Comparison of ENCODE assay signal across 10 cellular contexts in the genomic region with DNA sequence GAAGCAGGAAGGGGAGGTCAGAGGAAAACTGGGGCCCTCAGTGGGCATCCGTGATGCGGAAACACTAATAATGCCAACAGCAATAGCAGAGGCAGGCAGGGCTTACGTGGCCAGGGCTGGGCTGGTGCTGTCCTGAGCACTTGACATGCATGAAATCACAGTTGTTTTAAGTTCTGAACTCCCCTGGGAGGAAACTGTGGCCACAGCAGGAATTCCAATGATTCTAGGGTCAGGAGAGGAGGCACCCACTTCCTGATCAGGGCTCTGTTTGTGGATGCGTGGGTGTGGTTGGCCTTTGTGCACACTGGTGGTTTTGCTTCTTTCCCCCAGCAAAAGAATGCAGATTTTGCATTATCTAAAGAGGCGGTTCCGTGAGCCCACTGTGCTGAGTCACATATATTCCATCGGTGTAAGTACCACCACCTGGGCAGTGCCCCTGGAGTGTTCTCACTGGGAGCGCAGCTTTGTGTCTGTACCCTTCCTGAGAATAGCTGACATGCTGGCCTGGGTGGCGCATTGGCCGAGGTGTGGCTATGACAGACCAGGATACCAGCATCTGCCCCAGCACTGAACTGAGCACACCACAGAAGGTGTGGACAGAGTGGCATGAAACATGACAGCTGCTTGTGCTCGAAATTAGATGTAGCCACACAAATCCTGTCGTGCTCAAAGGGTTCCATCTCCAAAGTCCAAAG.
DNase-seq lines count a peak whose midpoint lies in the region; ATAC-seq and TF ChIP-seq lines count a peak whose summit lies in the region.
"Had no signal": no experiment of that assay in that cellular context is flagged by ENCODE, and none has a peak within 500 bp of the region (broad histone marks: within the 10 kb centered on the region; RNA-seq: fewer than 3 reads in every experiment).

No MANE protein-coding gene starts in this region.

- no peak overlapping the region for H3K23ac ChIP-seq in H9 (ENCODE audit: insufficient read length, low read depth, low read length)

- peak overlapping the region in 2 of 3 experiments; percentile 48 to 71; a peak in 2 of 7 replicates for H3K27ac Mint-ChIP-seq in H9
- H3K27ac Mint-ChIP-seq in stimulated activated memory B cell treated with anti-CD40 and anti-IgM and Interleukin-4, amounts not matched to agents 10 μg/mL and 1 μg/mL and 100 μg/mL, for 72 hours: no peak overlapping the region

- H3K79me2 ChIP-seq in H9 (ENCODE audit: insufficient read depth, low read length) (no peaks in the 10 kb centered on the region), hepatocyte (no peaks in the 10 kb centered on the region)

- no peaks in the 10 kb centered on the region for H3K9me2 ChIP-seq in hepatocyte (replicated peaks; ENCODE audit: insufficient read depth)

- peak; percentile 69 for ATAC-seq in stimulated activated memory B cell treated with anti-CD40 and anti-IgM and Interleukin-4, amounts not matched to agents 10 μg/mL and 1 μg/mL and 100 μg/mL, for 72 hours
- ATAC-seq in HG02759 (IDR thresholded peaks at IDR 0.05; ENCODE audit: unreplicated experiment): no peak
- no peak for ATAC-seq in HG02884 (IDR thresholded peaks at IDR 0.05; ENCODE audit: unreplicated experiment)

- no peak overlapping the region for H2BK20ac ChIP-seq in H9 (ENCODE audit: low read depth, low read length, poor library complexity, severe bottlenecking)

- H3K4me1 Mint-ChIP-seq in H9: peaks cover 22 to 29% of the 10 kb centered on the region in 2 experiments
- H3K4me1 Mint-ChIP-seq in stimulated activated memory B cell treated with anti-CD40 and anti-IgM and Interleukin-4, amounts not matched to agents 10 μg/mL and 1 μg/mL and 100 μg/mL, for 72 hours: peaks cover 17% of the 10 kb centered on the region

- H3K56ac ChIP-seq in H9 (ENCODE audit: insufficient read length, low read depth, low read length): no peak overlapping the region

- no peak overlapping the region for H2BK120ac ChIP-seq in H9 (ENCODE audit: low read depth, low read length, poor library complexity, severe bottlenecking)

- no peak overlapping the region for H4K5ac ChIP-seq in H9 (ENCODE audit: insufficient read length, low read depth, low read length)

- DNase-seq in H9 (no peak), UCSD-AML1 (lab: John Stamatoyannopoulos, UW; ENCODE audit: unreplicated experiment) (peak; percentile 41), hepatocyte (ENCODE audit: low spot score) (peak; percentile 61), activated gamma-delta T cell treated with Interleukin-2 at 50 U/mL for 16 hours (no peak)
- DNase-seq in stimulated activated naive CD4-positive, alpha-beta T cell treated with Interleukin-2 at 50 U/mL for 16 hours (lab: John Stamatoyannopoulos, UW): no peak
- DNase-seq: anterior cingulate cortex, naive B cell had no signal

- H4K20me1 ChIP-seq in H9 (ENCODE audit: control insufficient read depth, insufficient read depth, insufficient read length) (no peaks in the 10 kb centered on the region), hepatocyte (ENCODE audit: insufficient read depth, poor library complexity, severe bottlenecking) (no peaks in the 10 kb centered on the region)

- H3K4me3 ChIP-seq in hepatocyte: no peak overlapping the region

- H3K4me1 ChIP-seq in H9 (ENCODE audit: insufficient read depth, low read length) (no peaks in the 10 kb centered on the region), hepatocyte (ENCODE audit: insufficient read depth) (peaks cover 36% of the 10 kb centered on the region)

- no peaks in the 10 kb centered on the region for H3K79me1 ChIP-seq in H9 (ENCODE audit: insufficient read depth, low read depth, low read length, poor library complexity, severe bottlenecking)

- no peak overlapping the region for H3K18ac ChIP-seq in H9 (ENCODE audit: insufficient read length, low read depth, low read length)

- no peaks in the 10 kb centered on the region for H3K23me2 ChIP-seq in H9 (ENCODE audit: insufficient read length, low read depth, low read length, poor library complexity, severe bottlenecking)

- H3K9ac ChIP-seq in H9 (ENCODE audit: extremely low read depth, insufficient read length, low read length): no peak overlapping the region

- no peak overlapping the region for H3K14ac ChIP-seq in H9 (ENCODE audit: insufficient read depth, low read length)

- no CpG with 5 or more reads among the region's 12 CpGs for WGBS in H9 (ENCODE audit: extremely low coverage, insufficient read length, low lambda C conversion rate)
- 74% methylated on average over 12 of the region's 12 CpGs for WGBS in hepatocyte (ENCODE audit: low lambda C conversion rate, missing lambda C conversion rate)

- H3K9me3 ChIP-seq in H9 (ENCODE audit: control insufficient read depth, low read depth, low read length) (no peaks in the 10 kb centered on the region), hepatocyte (ENCODE audit: low read depth) (no peaks in the 10 kb centered on the region)

- H3K27me3 ChIP-seq in H9 (ENCODE audit: insufficient read depth, low read length): no peaks in the 10 kb centered on the region
- no peaks in the 10 kb centered on the region for H3K27me3 ChIP-seq in hepatocyte

- H4K8ac ChIP-seq in H9 (replicated peaks; ENCODE audit: insufficient read length, low read depth, low read length): no peak overlapping the region

- no peaks in the 10 kb centered on the region; a peak in 1 of 5 replicates for H3K9me3 Mint-ChIP-seq in H9
- peaks cover 3% of the 10 kb centered on the region for H3K9me3 Mint-ChIP-seq in stimulated activated memory B cell treated with anti-CD40 and anti-IgM and Interleukin-4, amounts not matched to agents 10 μg/mL and 1 μg/mL and 100 μg/mL, for 72 hours

- H3K36me3 ChIP-seq in hepatocyte (replicated peaks; ENCODE audit: insufficient read depth, low read depth): no peaks in the 10 kb centered on the region

- peaks cover 4 to 8% (median 5%) of the 10 kb centered on the region in 3 experiments for H3K36me3 Mint-ChIP-seq in H9 (ENCODE audit: insufficient read depth in 1 of 3, low read depth in 3 of 3)
- peaks cover 4% of the 10 kb centered on the region for H3K36me3 Mint-ChIP-seq in stimulated activated memory B cell treated with anti-CD40 and anti-IgM and Interleukin-4, amounts not matched to agents 10 μg/mL and 1 μg/mL and 100 μg/mL, for 72 hours

- H2AFZ ChIP-seq in H9 (ENCODE audit: low read length) (no peak overlapping the region), hepatocyte (no peak overlapping the region)

- H3K4me2 ChIP-seq in H9 (ENCODE audit: insufficient read depth, insufficient read length, low read length) (no peak overlapping the region), hepatocyte (no peak overlapping the region)

- no peaks in the 10 kb centered on the region for H3K27me3 Mint-ChIP-seq in H9 (ENCODE audit: low read depth)
- peaks cover 69% of the 10 kb centered on the region for H3K27me3 Mint-ChIP-seq in stimulated activated memory B cell treated with anti-CD40 and anti-IgM and Interleukin-4, amounts not matched to agents 10 μg/mL and 1 μg/mL and 100 μg/mL, for 72 hours

- H3T11ph ChIP-seq in H9 (ENCODE audit: low read length): no peak overlapping the region

- TF ChIP-seq CTCF in H9 (conservative IDR thresholded peaks at IDR 0.05) (no peak), hepatocyte (IDR thresholded peaks at IDR 0.05; ENCODE audit: poor library complexity) (no peak)

- no peak overlapping the region for H2BK12ac ChIP-seq in H9 (ENCODE audit: insufficient read length, low read depth, low read length)

- no peak overlapping the region for H4K91ac ChIP-seq in H9 (ENCODE audit: insufficient read length, low read depth, low read length)

- H3K4ac ChIP-seq in H9 (ENCODE audit: low read depth, low read length): no peak overlapping the region

- H2BK15ac ChIP-seq in H9 (ENCODE audit: low read depth, low read length): no peak overlapping the region

- no peak overlapping the region for H2AK5ac ChIP-seq in H9 (ENCODE audit: insufficient read length, low read length)

- no peak overlapping the region for H2BK5ac ChIP-seq in H9 (ENCODE audit: insufficient read length, low read length)

- H3K4me3 Mint-ChIP-seq in H9: no peak overlapping the region
- H3K4me3 Mint-ChIP-seq in stimulated activated memory B cell treated with anti-CD40 and anti-IgM and Interleukin-4, amounts not matched to agents 10 μg/mL and 1 μg/mL and 100 μg/mL, for 72 hours: no peak overlapping the region
- H3K4me3 Mint-ChIP-seq: naive B cell had no signal

- H3K27ac ChIP-seq in H9 (ENCODE audit: insufficient read length, low read depth, low read length) (no peak overlapping the region), hepatocyte (peak overlapping the region; percentile 59)

Comparison
In these comparisons a context has a peak if more than half of its experiments do, and no peak if none do; other contexts are left out.
1. DNase-seq: peak in UCSD-AML1 (single experiment) and hepatocyte (single experiment); none in H9 (single experiment), activated gamma-delta T cell treated with Interleukin-2 at 50 U/mL for 16 hours (single experiment) and stimulated activated naive CD4-positive, alpha-beta T cell treated with Interleukin-2 at 50 U/mL for 16 hours (single experiment).